Comparison of ENCODE assay signal across 8 cellular contexts in the genomic region with DNA sequence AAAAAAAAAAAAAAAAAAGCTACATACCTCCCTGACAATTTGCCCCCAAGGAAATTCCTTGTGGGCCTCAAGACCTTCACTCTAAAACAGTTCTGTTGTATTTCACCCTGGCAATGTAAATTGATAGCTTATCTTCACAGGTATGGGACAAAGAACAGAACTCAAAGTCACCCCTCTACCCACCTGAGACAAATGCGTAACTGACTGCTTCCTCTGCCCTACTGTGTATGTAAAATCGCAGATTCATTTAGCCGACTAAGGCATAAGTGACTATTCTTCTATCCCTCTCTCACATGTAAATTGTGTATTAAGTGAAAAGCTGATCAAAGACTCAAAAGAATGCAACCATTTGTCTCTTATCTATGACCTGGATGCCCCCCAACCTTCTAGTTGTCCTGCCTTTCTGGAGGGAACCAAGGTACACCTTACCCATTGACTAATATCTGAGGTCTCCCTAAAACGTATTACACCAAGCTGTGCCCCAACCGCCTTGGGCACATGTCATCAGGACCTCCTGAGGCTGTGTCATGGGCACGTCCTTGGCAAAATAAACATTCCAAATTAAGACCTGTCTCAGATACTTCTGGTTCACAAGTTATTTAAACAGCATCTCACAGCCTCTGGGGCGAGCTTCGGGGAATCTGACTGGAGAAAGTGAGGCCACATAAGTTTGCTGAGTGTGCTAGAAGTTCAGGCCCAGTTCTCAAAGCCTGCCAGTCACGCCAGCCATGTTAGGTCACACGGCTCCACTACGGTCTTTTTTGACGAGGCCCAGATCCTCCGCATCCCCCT. TPM values are rescaled to one million over a fixed set of nuclear protein-coding genes. Genes with fewer than 3 reads are reported as not detected.
DNase-seq lines count a peak whose midpoint lies in the region; ATAC-seq and TF ChIP-seq lines count a peak whose summit lies in the region.

No MANE protein-coding gene starts in this region.

- no peak for TF ChIP-seq POLR2A in uterus (IDR thresholded peaks at IDR 0.05)

- POLR2A ChIA-PET in CD8-positive, alpha-beta T cell (lab: Charles Lee), result interaction anchor here (1.4 kb wide), 1 partner anchor 70 kb away, joined by 3 read pairs; no protein-coding TSS in a partner anchor
- POLR2A ChIA-PET in MCF 10A (lab: Yijun Ruan, JAX), result interaction anchor here (0.7 to 2.0 kb wide), 8 partner anchors 10 to 622 kb away, joined by 3 to 11 read pairs (median 4); no protein-coding TSS in a partner anchor

- no peaks in the 10 kb centered on the region for H3K27me3 ChIP-seq in CD8-positive, alpha-beta T cell (ENCODE audit: insufficient read depth, low read length)
- no peaks in the 10 kb centered on the region for H3K27me3 ChIP-seq in MG63
- H3K27me3 ChIP-seq in uterus, result no peaks in the 10 kb centered on the region

- peak overlapping the region; percentile 91 for H3K27ac ChIP-seq in CD8-positive, alpha-beta T cell (ENCODE audit: low read depth, low read length)
- peak overlapping the region; percentile 86 to 97 for H3K27ac ChIP-seq in uterus

- no peaks in the 10 kb centered on the region for H3K27me3 Mint-ChIP-seq in CD8-positive, alpha-beta T cell (ENCODE audit: low read depth)
- no peaks in the 10 kb centered on the region for H3K27me3 Mint-ChIP-seq in MCF 10A (ENCODE audit: insufficient read depth, unreplicated experiment)
- H3K27me3 Mint-ChIP-seq in memory B cell, result no peaks in the 10 kb centered on the region

- BruUV-seq in MCF 10A (replicated peaks; lab: Mats Ljungman, UMichigan), result no TSS peak

- ATAC-seq in CD8-positive, alpha-beta T cell, result peak; percentile 15
- peak; percentile 10 for ATAC-seq in GM21390 (IDR thresholded peaks at IDR 0.05; ENCODE audit: unreplicated experiment)
- ATAC-seq in memory B cell (ENCODE audit: low read depth), result peak; percentile 13

- H3K36me3 ChIP-seq in CD8-positive, alpha-beta T cell (ENCODE audit: insufficient read depth, low read length), result no peaks in the 10 kb centered on the region
- H3K36me3 ChIP-seq in MG63 (peaks cover 50% of the 10 kb centered on the region), uterus (no peaks in the 10 kb centered on the region)

- peaks cover 48% of the 10 kb centered on the region for H3K4me1 ChIP-seq in CD8-positive, alpha-beta T cell (ENCODE audit: insufficient read depth, low read length)
- H3K4me1 ChIP-seq in uterus, result peaks cover 0 to 4% of the 10 kb centered on the region in 2 donors

- H3K9me3 Mint-ChIP-seq in CD8-positive, alpha-beta T cell, result no peaks in the 10 kb centered on the region
- H3K9me3 Mint-ChIP-seq in MCF 10A (ENCODE audit: unreplicated experiment), result no peaks in the 10 kb centered on the region
- H3K9me3 Mint-ChIP-seq in memory B cell, result no peaks in the 10 kb centered on the region

- DNase-seq in CD8-positive, alpha-beta T cell, result no peak
- DNase-seq in MG63 (no peak), MCF 10A (ENCODE audit: unreplicated experiment) (no peak), memory B cell (ENCODE audit: low spot score in 2 of 2) (no peak), uterus (no peak), A172 (ENCODE audit: low spot score) (no peak), D341Med (ENCODE audit: low spot score) (no peak)

- TF ChIP-seq CTCF in CD8-positive, alpha-beta T cell (IDR thresholded peaks at IDR 0.05), result no peak
- no peak for TF ChIP-seq CTCF in MCF 10A (IDR thresholded peaks at IDR 0.05; ENCODE audit: unreplicated experiment)
- no peak for TF ChIP-seq CTCF in uterus (IDR thresholded peaks at IDR 0.05)

- H3K4me3 ChIP-seq in CD8-positive, alpha-beta T cell (ENCODE audit: low read depth, low read length), result peak overlapping the region; percentile 80
- peak overlapping the region; percentile 75 for H3K4me3 ChIP-seq in MG63
- peak overlapping the region; percentile 62 to 68 for H3K4me3 ChIP-seq in uterus

- H3K4me3 Mint-ChIP-seq in CD8-positive, alpha-beta T cell, result peak overlapping the region; percentile 88
- H3K4me3 Mint-ChIP-seq in MCF 10A (ENCODE audit: unreplicated experiment), result peak overlapping the region; percentile 92
- H3K4me3 Mint-ChIP-seq in memory B cell, result peak overlapping the region; percentile 98

- H3K4me1 Mint-ChIP-seq in CD8-positive, alpha-beta T cell (ENCODE audit: low read depth), result peaks cover 54% of the 10 kb centered on the region
- peaks cover 40% of the 10 kb centered on the region for H3K4me1 Mint-ChIP-seq in MCF 10A (ENCODE audit: insufficient read depth, unreplicated experiment)
- H3K4me1 Mint-ChIP-seq in memory B cell, result peaks cover 31% of the 10 kb centered on the region

- no peaks in the 10 kb centered on the region for H3K9me3 ChIP-seq in CD8-positive, alpha-beta T cell (ENCODE audit: low read length)
- H3K9me3 ChIP-seq in MG63 (no peaks in the 10 kb centered on the region), uterus (no peaks in the 10 kb centered on the region)

- H3K36me3 Mint-ChIP-seq in CD8-positive, alpha-beta T cell, result peaks cover 27% of the 10 kb centered on the region
- H3K36me3 Mint-ChIP-seq in MCF 10A (ENCODE audit: insufficient read depth, unreplicated experiment) (peaks cover 44% of the 10 kb centered on the region), memory B cell (peaks cover 11% of the 10 kb centered on the region)

- intact Hi-C loops in CD8-positive, alpha-beta T cell (cut with DNase I, micrococcal nuclease), result loop anchor here (1.0 to 10.0 kb wide), 13 partner anchors 128 to 1837 kb away; partner anchors contain the start of genes WDR41 (in 2 of the 2), AGGF1 (in 1 of the 2), AP3B1 (in 1 of the 2) and HOMER1 (in 1 of the 2)
- intact Hi-C loops in MCF 10A (cut with micrococcal nuclease), result no loop called here
- intact Hi-C loops in uterus (cut with DNase I; ENCODE audit: low total_unique reads), result no loop called here

- peak overlapping the region; percentile 98 for H3K27ac Mint-ChIP-seq in CD8-positive, alpha-beta T cell
- H3K27ac Mint-ChIP-seq in MCF 10A (ENCODE audit: low read depth, unreplicated experiment), result peak overlapping the region; percentile 98
- peak overlapping the region; percentile 98 for H3K27ac Mint-ChIP-seq in memory B cell

- CTCF ChIA-PET in CD8-positive, alpha-beta T cell (lab: Charles Lee), result interaction anchor here (1.0 kb wide), 1 partner anchor 129 kb away, joined by 3 read pairs; no protein-coding TSS in a partner anchor
- CTCF ChIA-PET in MCF 10A (lab: Yijun Ruan, JAX), result interaction anchor here (0.6 to 0.9 kb wide), 4 partner anchors 12 to 519 kb away, joined by 3 read pairs; no protein-coding TSS in a partner anchor

RNA-seq across cellular contexts. Expression of gene TBCA, which starts 1.0 kb away (rescaled TPM):
- 10 to 100 TPM; 72.2 to 74.6 TPM for total RNA-seq in CD8-positive, alpha-beta T cell
- 318 and 615 TPM in 2 replicates for total RNA-seq in MG63 (2014; rRNA removed; shearing (Covaris generic); ENCODE audit: low replicate concordance)
- total RNA-seq in MCF 10A (2022), result 310 and 374 TPM in 2 replicates
- total RNA-seq in uterus, result 100 to 1,000 TPM in 3 of 4 donors, 10 to 100 TPM in 1; 64.6 to 178 (median 158) TPM
- 310 and 576 TPM in 2 replicates for total RNA-seq in A172 (2014; rRNA removed; shearing (Covaris generic))

Comparison
In these comparisons a context has a peak if more than half of its experiments do, and no peak if none do; other contexts are left out.
1. intact Hi-C loops: an anchor here in CD8-positive, alpha-beta T cell (1.0 to 10.0 kb wide); none called in MCF 10A and uterus.